12 cellular contexts compared by ENCODE assay signal in the genomic region with DNA sequence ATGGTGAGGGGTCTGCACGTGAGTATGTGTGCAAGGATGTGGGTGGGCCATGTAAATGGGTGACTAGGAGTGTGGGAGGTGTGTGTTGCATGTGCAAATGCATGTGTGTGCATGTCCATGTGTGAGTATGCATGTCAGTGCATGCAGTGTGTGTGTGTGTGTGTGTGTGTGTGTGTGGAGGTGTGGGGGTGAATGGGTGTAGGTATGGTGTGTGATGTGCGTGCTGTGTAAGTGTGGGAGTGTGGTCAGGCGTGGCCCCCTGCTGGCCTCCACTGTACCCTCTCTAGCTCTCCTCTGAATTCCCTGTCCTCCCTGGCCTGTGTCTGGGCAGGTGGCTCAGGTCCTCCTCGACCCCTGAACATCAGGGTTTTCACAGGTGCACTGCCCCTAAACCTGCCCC.
A peak's percentile ranks its signal among the peaks of the same experiment; 100 is the strongest.
DNase-seq lines count a peak whose midpoint lies in the region; ATAC-seq and TF ChIP-seq lines count a peak whose summit lies in the region.
"Had no signal": no experiment of that assay in that cellular context is flagged by ENCODE, and none has a peak within 500 bp of the region (broad histone marks: within the 10 kb centered on the region; RNA-seq: fewer than 3 reads in every experiment).

No MANE protein-coding gene starts in this region.

- intact Hi-C loops in lower lobe of right lung (cut with DNase I) (no loop called here), aorta (cut with DNase I) (no loop called here)

- no peaks in the 10 kb centered on the region for H3K4me1 ChIP-seq in lower lobe of right lung
- no peaks in the 10 kb centered on the region for H3K4me1 ChIP-seq in aorta (ENCODE audit: control insufficient read depth in 1 of 2, insufficient read depth in 2 of 2, low read length in 2 of 2)
- H3K4me1 ChIP-seq: SJSA1 had no signal

- peak; percentile 22 to 29 for ATAC-seq in lower lobe of right lung
- ATAC-seq in GM18873 (IDR thresholded peaks at IDR 0.05; ENCODE audit: low FRiP score, unreplicated experiment) = no peak
- no peak for ATAC-seq in GM19452 (IDR thresholded peaks at IDR 0.05; ENCODE audit: unreplicated experiment)
- no peak for ATAC-seq in aorta (ENCODE audit: low FRiP score)

- no peak overlapping the region for H3K4me3 ChIP-seq in HFF-Myc (replicated peaks; ENCODE audit: low read depth, low read length)
- no peak overlapping the region for H3K4me3 ChIP-seq in choroid plexus epithelial cell (ENCODE audit: low read depth, low read length)
- no peak overlapping the region for H3K4me3 ChIP-seq in lower lobe of right lung
- H3K4me3 ChIP-seq in aorta (ENCODE audit: low read length in 2 of 2) = no peak overlapping the region
- H3K4me3 ChIP-seq: SJSA1 had no signal

- TF ChIP-seq CTCF in AG09319 (IDR thresholded peaks at IDR 0.05; ENCODE audit: low read depth, low read length) (peak; percentile 40), HFF-Myc (IDR thresholded peaks at IDR 0.05; ENCODE audit: low read depth, low read length, missing control alignments) (peak; percentile 60), choroid plexus epithelial cell (conservative IDR thresholded peaks at IDR 0.05; ENCODE audit: low read depth, low read length) (peak; percentile 49), lower lobe of right lung (IDR thresholded peaks at IDR 0.05) (no peak)

- DNase-seq in AG09319 (ENCODE audit: extremely low read depth, low read depth) (no peak), HFF-Myc (ENCODE audit: extremely low read depth, low read depth) (no peak), choroid plexus epithelial cell (ENCODE audit: low read depth) (peak; percentile 20), lower lobe of right lung (no peak), OCI-M2 (lab: John Stamatoyannopoulos, UW; ENCODE audit: unreplicated experiment) (no peak), aorta (no peak)
- DNase-seq: activated CD4-positive, alpha-beta memory T cell treated with anti-CD3 and anti-CD28 coated beads for 36 hours; glutamatergic neuron had no signal

- H3K27ac ChIP-seq in lower lobe of right lung (no peak overlapping the region), aorta (ENCODE audit: low read depth in 1 of 2, low read length in 2 of 2) (no peak overlapping the region)
- H3K27ac ChIP-seq: neutrophil, SJSA1 had no signal

- WGBS in aorta, 2 donors = 68 to 77% methylated on average over 4 of the region's 4 CpGs

- no peaks in the 10 kb centered on the region for H3K9me3 ChIP-seq in lower lobe of right lung
- H3K9me3 ChIP-seq in aorta (ENCODE audit: control insufficient read depth, low read length) = no peaks in the 10 kb centered on the region
- H3K9me3 ChIP-seq: neutrophil, SJSA1 had no signal

- no peaks in the 10 kb centered on the region for H3K36me3 ChIP-seq in lower lobe of right lung
- H3K36me3 ChIP-seq in aorta (ENCODE audit: control insufficient read depth in 1 of 2, insufficient read depth in 2 of 2, low read length in 1 of 2) = no peaks in the 10 kb centered on the region
- H3K36me3 ChIP-seq: neutrophil, SJSA1 had no signal

- H3K27me3 ChIP-seq in lower lobe of right lung (ENCODE audit: low read depth) = no peaks in the 10 kb centered on the region
- H3K27me3 ChIP-seq in aorta (ENCODE audit: control insufficient read depth in 1 of 2, insufficient read depth in 2 of 2, low read length in 1 of 2) = no peaks in the 10 kb centered on the region
- H3K27me3 ChIP-seq: neutrophil, SJSA1 had no signal

Comparison
In these comparisons a context has a peak if more than half of its experiments do, and no peak if none do; other contexts are left out.
1. ATAC-seq: peak in lower lobe of right lung (2 of 2); none in GM18873 (single experiment), GM19452 (single experiment) and aorta (single experiment).